ENCODE assay signal across 10 cellular contexts in the genomic region with DNA sequence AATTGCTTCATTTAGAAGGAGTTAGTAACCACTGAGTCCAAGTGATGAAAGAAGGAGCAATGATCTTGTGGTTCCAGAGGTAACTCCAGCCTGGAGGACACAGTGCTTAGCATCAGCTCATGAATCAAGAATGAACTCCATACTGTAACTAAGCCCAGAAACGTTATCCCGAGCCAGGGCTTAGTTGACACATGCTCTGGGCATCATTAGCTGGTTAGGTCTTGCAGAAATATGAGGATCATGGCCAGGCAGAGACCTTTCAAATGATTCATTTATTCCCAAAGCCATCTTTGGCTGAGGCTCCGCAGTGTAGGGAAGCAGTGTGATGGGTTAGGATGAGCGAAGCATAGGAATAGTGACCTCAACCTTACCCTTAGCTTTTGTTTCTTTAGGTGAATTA.
A peak's percentile ranks its signal among the peaks of the same experiment; 100 is the strongest.
DNase-seq lines count a peak whose midpoint lies in the region; ATAC-seq, FAIRE-seq and TF ChIP-seq lines count a peak whose summit lies in the region.
"Had no signal": no experiment of that assay in that cellular context is flagged by ENCODE, and none has a peak within 500 bp of the region (broad histone marks: within the 10 kb centered on the region; RNA-seq: fewer than 3 reads in every experiment).

No MANE protein-coding gene starts in this region.

- CTCF ChIA-PET in HEK293 (lab: Yijun Ruan, JAX): interaction anchor here (1.1 to 1.8 kb wide), 4 partner anchors 12 to 357 kb away, joined by 3 to 9 read pairs (median 4); no protein-coding TSS in a partner anchor

- POLR2A ChIA-PET in HEK293 (lab: Yijun Ruan, JAX): interaction anchor here (1.7 kb wide), 1 partner anchor 281 kb away, joined by 4 read pairs; a partner anchor contains a TSS

- H3K9me3 ChIP-seq in HEK293 (ENCODE audit: control insufficient read depth, insufficient read depth, low read depth, low read length): no peaks in the 10 kb centered on the region
- H3K9me3 ChIP-seq in left lung: no peaks in the 10 kb centered on the region
- no peaks in the 10 kb centered on the region for H3K9me3 ChIP-seq in subcutaneous abdominal adipose tissue (ENCODE audit: control insufficient read depth in 5 of 5, low read length in 5 of 5)

- H3K4me1 ChIP-seq in HEK293 (ENCODE audit: control insufficient read depth, insufficient read depth, low read length) (no peaks in the 10 kb centered on the region; the same call in 1 of the 2 replicates), left lung (peaks cover 0 to 6% of the 10 kb centered on the region in 2 donors), subcutaneous abdominal adipose tissue (ENCODE audit: control insufficient read depth in 5 of 5, insufficient read depth in 5 of 5, low read length in 5 of 5) (peaks cover 0 to 13% (median 11%) of the 10 kb centered on the region in 5 donors)

- H3K27ac ChIP-seq in HEK293 (ENCODE audit: extremely low read depth, low read depth, low read length) (no peak overlapping the region), left lung (peak overlapping the region; percentile 2 to 49), subcutaneous abdominal adipose tissue (ENCODE audit: low read depth, low read length) (peak overlapping the region; percentile 44)

- H3K9ac ChIP-seq in subcutaneous abdominal adipose tissue (ENCODE audit: low read length in 5 of 5): no peak overlapping the region

- H3K36me3 ChIP-seq in HEK293 (ENCODE audit: control insufficient read depth in 2 of 2, insufficient read depth in 1 of 2, low read length in 2 of 2): no peaks in the 10 kb centered on the region
- H3K36me3 ChIP-seq in bronchial epithelial cell (ENCODE audit: control insufficient read depth, insufficient read depth, low read length): no peaks in the 10 kb centered on the region
- no peaks in the 10 kb centered on the region for H3K36me3 ChIP-seq in left lung
- no peaks in the 10 kb centered on the region for H3K36me3 ChIP-seq in subcutaneous abdominal adipose tissue (ENCODE audit: control insufficient read depth in 5 of 5, insufficient read depth in 5 of 5, low read length in 5 of 5)

- TF ChIP-seq CTCF in HEK293 (tag by site-specific recombination; IDR thresholded peaks at IDR 0.05): no peak
- no peak for TF ChIP-seq CTCF in bronchial epithelial cell (IDR thresholded peaks at IDR 0.05; ENCODE audit: insufficient read depth, low read length, severe bottlenecking)
- TF ChIP-seq CTCF in left lung (IDR thresholded peaks at IDR 0.05): no peak

- DNase-seq in bronchial epithelial cell (ENCODE audit: low read depth) (peak; percentile 99), left lung (peak in 1 of 2 donors; percentile 34), NCI-H2196 (lab: John Stamatoyannopoulos, UW; ENCODE audit: unreplicated experiment) (no peak), KG1 (lab: John Stamatoyannopoulos, UW) (no peak)
- DNase-seq: midbrain had no signal

- H3K27me3 ChIP-seq in bronchial epithelial cell (ENCODE audit: control insufficient read depth, insufficient read depth, low read length) (no peaks in the 10 kb centered on the region), left lung (no peaks in the 10 kb centered on the region), subcutaneous abdominal adipose tissue (ENCODE audit: control insufficient read depth in 5 of 5, insufficient read depth in 4 of 5, low read length in 5 of 5) (no peaks in the 10 kb centered on the region)

- peak; percentile 99 for FAIRE-seq in bronchial epithelial cell (lab: Jason Lieb, UNC)
- FAIRE-seq: frontal cortex had no signal

- intact Hi-C loops in left lung (cut with DNase I): no loop called here

- ATAC-seq in left lung: peak; percentile 84
- ATAC-seq in HG03571 (IDR thresholded peaks at IDR 0.05; ENCODE audit: unreplicated experiment): no peak
- no peak for ATAC-seq in HG02588 (IDR thresholded peaks at IDR 0.05; ENCODE audit: unreplicated experiment)

- H3K4me3 ChIP-seq in HEK293 (ENCODE audit: low read depth, low read length): no peak overlapping the region
- H3K4me3 ChIP-seq in bronchial epithelial cell (ENCODE audit: low read depth, low read length): no peak overlapping the region
- no peak overlapping the region for H3K4me3 ChIP-seq in left lung
- H3K4me3 ChIP-seq in subcutaneous abdominal adipose tissue (ENCODE audit: low read depth in 1 of 5, low read length in 5 of 5): no peak overlapping the region

TF ChIP-seq in HEK293, 187 proteins besides CTCF, POLR2A, EP300 and RAD21:
- TF ChIP-seq ZBTB17 (tag by site-specific recombination; IDR thresholded peaks at IDR 0.05): no peak
- no peak for TF ChIP-seq ZIC2 (tag by site-specific recombination; IDR thresholded peaks at IDR 0.05)
- no peak for TF ChIP-seq ZSCAN23 (tag by site-specific recombination; IDR thresholded peaks at IDR 0.05)
- no peak for TF ChIP-seq GLIS1 (tag by site-specific recombination; IDR thresholded peaks at IDR 0.05)
- peak; percentile 27; the same call in 1 of the 2 replicates for TF ChIP-seq ZNF600 (tag by site-specific recombination; IDR thresholded peaks at IDR 0.05)
